10 cellular contexts compared by ENCODE assay signal in the genomic region with DNA sequence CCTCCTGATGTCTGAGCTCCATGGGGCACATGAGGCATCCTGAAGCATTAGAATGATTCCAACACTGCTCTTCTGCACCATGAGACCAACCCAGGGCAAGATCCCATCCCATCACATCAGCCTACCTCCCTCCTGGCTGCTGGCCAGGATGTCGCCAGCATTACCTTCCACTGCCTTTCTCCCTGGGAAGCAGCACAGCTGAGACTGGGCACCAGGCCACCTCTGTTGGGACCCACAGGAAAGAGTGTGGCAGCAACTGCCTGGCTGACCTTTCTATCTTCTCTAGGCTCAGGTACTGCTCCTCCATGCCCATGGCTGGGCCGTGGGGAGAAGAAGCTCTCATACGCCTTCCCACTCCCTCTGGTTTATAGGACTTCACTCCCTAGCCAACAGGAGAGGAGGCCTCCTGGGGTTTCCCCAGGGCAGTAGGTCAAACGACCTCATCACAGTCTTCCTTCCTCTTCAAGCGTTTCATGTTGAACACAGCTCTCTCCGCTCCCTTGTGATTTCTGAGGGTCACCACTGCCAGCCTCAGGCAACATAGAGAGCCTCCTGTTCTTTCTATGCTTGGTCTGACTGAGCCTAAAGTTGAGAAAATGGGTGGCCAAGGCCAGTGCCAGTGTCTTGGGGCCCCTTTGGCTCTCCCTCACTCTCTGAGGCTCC. TPM values are rescaled to one million over a fixed set of nuclear protein-coding genes. Genes with fewer than 3 reads are reported as not detected.
A peak's percentile ranks its signal among the peaks of the same experiment; 100 is the strongest.
DNase-seq lines count a peak whose midpoint lies in the region; ATAC-seq, FAIRE-seq and TF ChIP-seq lines count a peak whose summit lies in the region.
"Had no signal": no experiment of that assay in that cellular context is flagged by ENCODE, and none has a peak within 500 bp of the region (broad histone marks: within the 10 kb centered on the region; RNA-seq: fewer than 3 reads in every experiment).

No MANE protein-coding gene starts in this region.

- H3K4me3 Mint-ChIP-seq in CD4-positive, alpha-beta T cell = no peak overlapping the region
- H3K4me3 Mint-ChIP-seq in mesothelial cell of epicardium = no peak overlapping the region

- H3K36me3 ChIP-seq in K562 (ENCODE audit: control insufficient read depth, insufficient read depth, low read length) = no peaks in the 10 kb centered on the region
- H3K36me3 ChIP-seq in MM.1S (replicated peaks; ENCODE audit: insufficient read depth, low read length) = 0 out of 2 replicates have a peak, but pooled peaks cover 2% of the 10 kb centered on the region

- WGBS in K562 (ENCODE audit: insufficient coverage, low coverage, missing lambda C conversion rate) = 33% methylated on average over 6 of the region's 6 CpGs

- H3K27me3 Mint-ChIP-seq in CD4-positive, alpha-beta T cell = no peaks in the 10 kb centered on the region
- no peaks in the 10 kb centered on the region for H3K27me3 Mint-ChIP-seq in mesothelial cell of epicardium (ENCODE audit: low read depth)

- H2AFZ ChIP-seq in K562 (ENCODE audit: low read depth, low read length) = 0 out of 2 replicates have a peak overlapping the region, but pooled peaks have one; percentile 12
- no peak overlapping the region for H2AFZ ChIP-seq in MM.1S (ENCODE audit: low read length)
- H2AFZ ChIP-seq: parathyroid adenoma had no signal

- no peak for TF ChIP-seq POLR2A in K562 (conservative IDR thresholded peaks at IDR 0.05)

- peaks cover 70% of the 10 kb centered on the region for H3K36me3 Mint-ChIP-seq in CD4-positive, alpha-beta T cell (ENCODE audit: low read depth)
- peaks cover 2% of the 10 kb centered on the region for H3K36me3 Mint-ChIP-seq in mesothelial cell of epicardium

- CTCF ChIA-PET in CD4-positive, alpha-beta T cell (lab: Charles Lee) = interaction anchor here (1.1 kb wide), 1 partner anchor 17 kb away, joined by 5 read pairs; no protein-coding TSS in a partner anchor
- CTCF ChIA-PET in K562 (lab: Yijun Ruan, JAX; ENCODE audit: low intra/inter-chr PET ratio) = no interaction called here

- H3K4me3 ChIP-seq in K562 (no peak overlapping the region), MM.1S (ENCODE audit: low read length) (no peak overlapping the region)

- peak overlapping the region; percentile 51 for H3K27ac Mint-ChIP-seq in CD4-positive, alpha-beta T cell
- no peak overlapping the region for H3K27ac Mint-ChIP-seq in mesothelial cell of epicardium

- H3K4me1 ChIP-seq in K562 (replicated peaks in 1 of 2; ENCODE audit: control insufficient read depth in 2 of 2, insufficient read depth in 2 of 2, low read length in 2 of 2) (peaks cover 7 to 19% of the 10 kb centered on the region in 2 experiments), MM.1S (ENCODE audit: low read length) (peaks cover 19% of the 10 kb centered on the region)

- DNase-seq in CD4-positive, alpha-beta T cell = no peak
- DNase-seq in K562 (ENCODE audit: extremely low read depth in 1 of 4, low spot score in 3 of 4) = no peak
- DNase-seq in SIG-M5 treated with dmso at 0.1 percent for 504 hours (lab: John Stamatoyannopoulos, UW; ENCODE audit: unreplicated experiment) = no peak
- DNase-seq in mesothelial cell of epicardium (ENCODE audit: low spot score in 2 of 2, unreplicated experiment in 2 of 2) = no peak
- DNase-seq in activated CD8-positive, alpha-beta memory T cell treated with anti-CD3 and anti-CD28 coated beads, Interleukin-2, amount 50 U/mL, for 4 hours = no peak
- DNase-seq in MM.1S = no peak
- DNase-seq: T-helper 9 cell had no signal

- POLR2A ChIA-PET in CD4-positive, alpha-beta T cell (lab: Charles Lee) = interaction anchor here (1.4 kb wide), 1 partner anchor 124 kb away, joined by 3 read pairs; no protein-coding TSS in a partner anchor
- POLR2A ChIA-PET in K562 (lab: Yijun Ruan, JAX) = interaction anchor here (0.5 to 2.7 kb wide), 5 partner anchors 11 to 1410 kb away, joined by 3 to 6 read pairs (median 3); a partner anchor contains a TSS

- H3F3A ChIP-seq in MM.1S (ENCODE audit: insufficient read depth, low read length) = peaks cover 4% of the 10 kb centered on the region; the same call in 1 of the 2 replicates

- in situ Hi-C loops in K562 (cut with MboI) = no loop called here

- no peak for ATAC-seq in CD4-positive, alpha-beta T cell (ENCODE audit: poor library complexity)
- ATAC-seq in GM18520 (IDR thresholded peaks at IDR 0.05; ENCODE audit: unreplicated experiment) = peak; percentile 48
- peak; percentile 47 for ATAC-seq in HG03135 (IDR thresholded peaks at IDR 0.05; ENCODE audit: unreplicated experiment)
- no peak for ATAC-seq in K562

- no peak for TF ChIP-seq CTCF in CD4-positive, alpha-beta T cell (IDR thresholded peaks at IDR 0.05)
- TF ChIP-seq CTCF in K562 (IDR thresholded peaks at IDR 0.05 in 2 of 3, conservative IDR thresholded peaks at IDR 0.05 in 1 of 3; ENCODE audit: insufficient read depth in 2 of 3, low read depth in 1 of 3, low read length in 3 of 3) (no peak), mesothelial cell of epicardium (IDR thresholded peaks at IDR 0.05; ENCODE audit: unreplicated experiment) (no peak), MM.1S (IDR thresholded peaks at IDR 0.05; ENCODE audit: low read length) (no peak)

- H3K9me2 ChIP-seq in MM.1S (replicated peaks; ENCODE audit: insufficient read depth, low read length) = no peaks in the 10 kb centered on the region

- peak overlapping the region; percentile 33 for H3K27ac ChIP-seq in CD4-positive, alpha-beta T cell (ENCODE audit: low read depth, low read length)
- H3K27ac ChIP-seq in K562 (ENCODE audit: extremely low read depth, low read depth, low read length) (no peak overlapping the region), MM.1S (ENCODE audit: low read length) (no peak overlapping the region)
- H3K27ac ChIP-seq: parathyroid adenoma had no signal

- intact Hi-C loops in CD4-positive, alpha-beta T cell (cut with DNase I, micrococcal nuclease) = loop anchor here (5.0 to 10.0 kb wide), 2 partner anchors 46 to 49 kb away; no protein-coding TSS in a partner anchor
- intact Hi-C loops in K562 (cut with micrococcal nuclease) = loop anchor here (10.0 kb wide), 3 partner anchors 239 to 479 kb away; a partner anchor contains a TSS

- H4K20me1 ChIP-seq in K562 (replicated peaks; ENCODE audit: control insufficient read depth, insufficient read depth, low read length) = no peaks in the 10 kb centered on the region
- no peaks in the 10 kb centered on the region for H4K20me1 ChIP-seq in MM.1S (ENCODE audit: insufficient read depth, low read length)

- H3K4me2 ChIP-seq in K562 (ENCODE audit: insufficient read depth, low read length) (no peak overlapping the region), MM.1S (ENCODE audit: low read depth, low read length) (no peak overlapping the region)

- no peaks in the 10 kb centered on the region for H3K27me3 ChIP-seq in CD4-positive, alpha-beta T cell (ENCODE audit: control insufficient read depth, insufficient read depth, low read length)
- H3K27me3 ChIP-seq in K562 (ENCODE audit: control insufficient read depth in 2 of 2, insufficient read depth in 2 of 2, low read length in 2 of 2) (no peaks in the 10 kb centered on the region), MM.1S (replicated peaks; ENCODE audit: insufficient read depth, low read length) (no peaks in the 10 kb centered on the region)

- no peaks in the 10 kb centered on the region for H3K9me3 Mint-ChIP-seq in CD4-positive, alpha-beta T cell
- H3K9me3 Mint-ChIP-seq in mesothelial cell of epicardium = no peaks in the 10 kb centered on the region

- no TSS peak for BruUV-seq in K562 (replicated peaks; lab: Mats Ljungman, UMichigan)

- no peaks in the 10 kb centered on the region for H3K9me1 ChIP-seq in K562 (ENCODE audit: control insufficient read depth, insufficient read depth, low read length)

- H3K9ac ChIP-seq in K562 (ENCODE audit: insufficient read depth in 1 of 2, low read depth in 2 of 2, low read length in 2 of 2) (no peak overlapping the region; a peak in 1 of 4 replicates), MM.1S (ENCODE audit: low read length) (no peak overlapping the region)
- H3K9ac ChIP-seq: parathyroid adenoma had no signal

- no peaks in the 10 kb centered on the region for H3K4me1 Mint-ChIP-seq in CD4-positive, alpha-beta T cell (ENCODE audit: low read depth)
- peaks cover 23% of the 10 kb centered on the region for H3K4me1 Mint-ChIP-seq in mesothelial cell of epicardium

- no peak for TF ChIP-seq EP300 in K562 (IDR thresholded peaks at IDR 0.05; ENCODE audit: low read length)

- TF ChIP-seq RAD21 in K562 (CRISPR knock-in tag; conservative IDR thresholded peaks at IDR 0.05 in 1 of 2, IDR thresholded peaks at IDR 0.05 in 1 of 2) = no peak

- H3K79me2 ChIP-seq in K562 (ENCODE audit: control insufficient read depth, insufficient read depth, low read length) (no peaks in the 10 kb centered on the region), MM.1S (ENCODE audit: low read length) (no peaks in the 10 kb centered on the region)
- H3K79me2 ChIP-seq: parathyroid adenoma had no signal

- no peak for FAIRE-seq in K562 (lab: Jason Lieb, UNC)

- no peaks in the 10 kb centered on the region for H3K9me3 ChIP-seq in CD4-positive, alpha-beta T cell (ENCODE audit: control insufficient read depth, low read length)
- H3K9me3 ChIP-seq in K562 (replicated peaks; ENCODE audit: control insufficient read depth, insufficient read depth, low read depth, low read length) (no peaks in the 10 kb centered on the region), MM.1S (replicated peaks; ENCODE audit: insufficient read depth, low read length) (no peaks in the 10 kb centered on the region)

RNA-seq across cellular contexts. Expression of a gene that starts 11.1 kb away (rescaled TPM):
- 100 to 1,000 TPM; 153 to 156 TPM for total RNA-seq in CD4-positive, alpha-beta T cell
- total RNA-seq in K562 (2011; cell fraction: chromatin; rRNA removed; ENCODE audit: low replicate concordance) = 17.2 and 26.4 TPM in 2 replicates
- 14.7 and 19.2 TPM in 2 replicates for total RNA-seq in K562 (2011; cell fraction: nucleolus; rRNA removed)
- total RNA-seq in K562 (2011; cell fraction: nucleoplasm; rRNA removed) = 15.8 and 17.7 TPM in 2 replicates
- 25.2 and 32.1 TPM in 2 replicates for total RNA-seq in K562 (2014; rRNA removed)
- total RNA-seq in K562 (2014; rRNA removed; fragmentation: Illumina TruSeq; extraction: Trizol) = 20.3 and 21.7 TPM in 2 replicates
- 26.7 and 28.5 TPM in 2 replicates for total RNA-seq in K562 (2015; rRNA removed; fragmentation: Illumina TruSeq; extraction: Trizol)
- 35.2 and 38.1 TPM in 2 replicates for total RNA-seq in K562 (2021)
- polyA plus RNA-seq in K562 (2011; rRNA removed) = 20.8 and 42.4 TPM in 2 replicates
- 24.2 and 36.3 TPM in 2 replicates for polyA plus RNA-seq in K562 (2011; cell fraction: cytosol; rRNA removed)
- polyA plus RNA-seq in K562 (2011; cell fraction: nucleus; rRNA removed) = 58.6 and 70.3 TPM in 2 replicates
- polyA plus RNA-seq in K562 (2012) = 33.6 and 70.4 TPM in 2 replicates
- 36.1 and 41.0 TPM in 2 replicates for polyA plus RNA-seq in K562 (2014; fragmentation: Illumina TruSeq; extraction: Trizol)
- polyA plus RNA-seq in K562 (2014; fragmentation: Nextera tagmentation; extraction: Ambion mirVana) = 1 to 10 TPM; 6.1 to 6.9 TPM
- 27.4 and 27.9 TPM in 2 replicates for polyA plus RNA-seq in K562 (2014; rRNA removed)
- 24.4 and 42.9 TPM in 2 replicates for polyA minus RNA-seq in K562 (2011; rRNA and poly(A)+ RNA removed)
- polyA minus RNA-seq in K562 (2011; cell fraction: cytosol; rRNA and poly(A)+ RNA removed) = 19.2 and 30.5 TPM in 2 replicates
- polyA minus RNA-seq in K562 (2011; cell fraction: nucleus; rRNA and poly(A)+ RNA removed) = 23.4 and 57.9 TPM in 2 replicates
- total RNA-seq in mesothelial cell of epicardium = 6.5 to 7.0 TPM (median 6.8 TPM) in 3 replicates

RNA-seq across cellular contexts. Expression of a gene that starts 26.0 kb away (rescaled TPM):
- total RNA-seq in CD4-positive, alpha-beta T cell = 10 to 100 TPM; 27.9 to 29.8 TPM
- 4.6 and 15.1 TPM in 2 replicates for total RNA-seq in K562 (2011; cell fraction: chromatin; rRNA removed; ENCODE audit: low replicate concordance)
- 3.8 and 6.3 TPM in 2 replicates for total RNA-seq in K562 (2011; cell fraction: nucleolus; rRNA removed)
- 3.2 and 3.4 TPM in 2 replicates for total RNA-seq in K562 (2011; cell fraction: nucleoplasm; rRNA removed)
- total RNA-seq in K562 (2014; rRNA removed) (4.6 and 6.4 TPM in 2 replicates), K562 (2014; rRNA removed; fragmentation: Illumina TruSeq; extraction: Trizol) (1.8 and 2.3 TPM in 2 replicates), K562 (2015; rRNA removed; fragmentation: Illumina TruSeq; extraction: Trizol) (5.0 and 5.4 TPM in 2 replicates), K562 (2021) (6.1 and 6.8 TPM in 2 replicates), mesothelial cell of epicardium (7.9 to 8.4 TPM (median 8.2 TPM) in 3 replicates)
- polyA plus RNA-seq in K562 (2011; rRNA removed) (4.2 and 4.6 TPM in 2 replicates), K562 (2014; fragmentation: Illumina TruSeq; extraction: Trizol) (3.7 and 4.9 TPM in 2 replicates), K562 (2014; fragmentation: Nextera tagmentation; extraction: Ambion mirVana) (1 to 10 TPM; 7.9 to 9.0 TPM), K562 (2014; rRNA removed) (4.8 and 9.1 TPM in 2 replicates)
- 2.8 and 6.8 TPM in 2 replicates for polyA plus RNA-seq in K562 (2011; cell fraction: cytosol; rRNA removed)
- polyA plus RNA-seq in K562 (2011; cell fraction: nucleus; rRNA removed) = 9.2 and 11.6 TPM in 2 replicates
- 6.6 and 7.4 TPM in 2 replicates for polyA plus RNA-seq in K562 (2012)
- 3.5 and 4.0 TPM in 2 replicates for polyA minus RNA-seq in K562 (2011; rRNA and poly(A)+ RNA removed)
- polyA minus RNA-seq in K562 (2011; cell fraction: cytosol; rRNA and poly(A)+ RNA removed) = 2.1 and 3.5 TPM in 2 replicates
- polyA minus RNA-seq in K562 (2011; cell fraction: nucleus; rRNA and poly(A)+ RNA removed) = 6.9 and 10.1 TPM in 2 replicates

Comparison
In these comparisons a context has a peak if more than half of its experiments do, and no peak if none do; other contexts are left out.
1. ATAC-seq: peak in GM18520 (single experiment) and HG03135 (single experiment); none in CD4-positive, alpha-beta T cell (single experiment) and K562 (single experiment).